Comparison of ENCODE assay signal across 35 cellular contexts in the genomic region with DNA sequence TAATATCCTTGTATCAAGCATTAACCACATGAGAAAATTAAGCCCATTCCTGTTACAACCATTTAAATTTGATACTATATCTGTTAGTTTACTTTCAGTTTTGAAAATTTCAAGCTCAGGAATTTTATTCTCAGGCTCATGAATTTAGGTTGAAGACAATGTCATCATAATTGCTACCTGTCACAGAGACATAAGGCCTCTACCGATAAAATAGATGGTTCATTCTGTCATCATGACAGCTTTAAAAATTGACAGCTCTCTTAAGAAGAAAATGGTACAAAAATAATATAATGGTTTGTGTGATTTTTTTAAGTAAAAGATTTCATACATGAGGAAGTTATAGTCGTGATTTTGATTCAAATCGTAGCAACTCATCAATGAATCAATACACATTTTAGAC.
"Had no signal": no experiment of that assay in that cellular context is flagged by ENCODE, and none has a peak within 500 bp of the region (broad histone marks: within the 10 kb centered on the region; RNA-seq: fewer than 3 reads in every experiment).

No MANE protein-coding gene starts in this region.

- H3K4me1 Mint-ChIP-seq: activated CD4-positive, alpha-beta memory T cell treated with anti-CD3 and anti-CD28 coated beads, Interleukin-2, amount 10 ng/mL, durations not matched to agents 7 days and 5 days; activated CD4-positive, alpha-beta T cell treated with anti-CD3 and anti-CD28 coated beads for 36 hours; activated CD8-positive, alpha-beta memory T cell treated with anti-CD3 and anti-CD28 coated beads, Interleukin-2, amount 10 ng/mL, durations not matched to agents 7 days and 5 days; activated naive CD8-positive, alpha-beta T cell treated with anti-CD3 and anti-CD28 coated beads for 36 hours; activated T-helper 17 cell treated with anti-CD3 and anti-CD28 coated beads, Interleukin-2, amount 50 U/mL, for 72 hours; WTC11 had no signal

- H3K4me3 Mint-ChIP-seq: activated CD4-positive, alpha-beta memory T cell treated with anti-CD3 and anti-CD28 coated beads, Interleukin-2, amount 10 ng/mL, durations not matched to agents 7 days and 5 days; activated CD4-positive, alpha-beta T cell treated with anti-CD3 and anti-CD28 coated beads for 36 hours; activated CD8-positive, alpha-beta memory T cell treated with anti-CD3 and anti-CD28 coated beads, Interleukin-2, amount 10 ng/mL, durations not matched to agents 7 days and 5 days; activated naive CD8-positive, alpha-beta T cell treated with anti-CD3 and anti-CD28 coated beads for 36 hours; activated T-helper 17 cell treated with anti-CD3 and anti-CD28 coated beads, Interleukin-2, amount 50 U/mL, for 72 hours; WTC11 had no signal

- FAIRE-seq: RCC 7860 had no signal

- H3K27me3 Mint-ChIP-seq: activated CD4-positive, alpha-beta memory T cell treated with anti-CD3 and anti-CD28 coated beads, Interleukin-2, amount 10 ng/mL, durations not matched to agents 7 days and 5 days; activated CD4-positive, alpha-beta T cell treated with anti-CD3 and anti-CD28 coated beads for 36 hours; activated CD8-positive, alpha-beta memory T cell treated with anti-CD3 and anti-CD28 coated beads, Interleukin-2, amount 10 ng/mL, durations not matched to agents 7 days and 5 days; activated naive CD8-positive, alpha-beta T cell treated with anti-CD3 and anti-CD28 coated beads for 36 hours; activated T-helper 17 cell treated with anti-CD3 and anti-CD28 coated beads, Interleukin-2, amount 50 U/mL, for 72 hours had no signal

- H3K4me3 ChIP-seq: MG63, PC-9 had no signal

- H3K9me3 ChIP-seq: MG63 had no signal

- H3K9me3 Mint-ChIP-seq: WTC11 had no signal

- DNase-seq: activated CD4-positive, alpha-beta memory T cell treated with anti-CD3 and anti-CD28 coated beads, Interleukin-2, amount 10 ng/mL, durations not matched to agents 7 days and 5 days; activated CD4-positive, alpha-beta T cell treated with anti-CD3 and anti-CD28 coated beads for 36 hours; activated CD8-positive, alpha-beta memory T cell treated with anti-CD3 and anti-CD28 coated beads for 24 hours; activated CD8-positive, alpha-beta memory T cell treated with anti-CD3 and anti-CD28 coated beads, Interleukin-2, amount 10 ng/mL, durations not matched to agents 7 days and 5 days; activated CD8-positive, alpha-beta memory T cell treated with anti-CD3 and anti-CD28 coated beads, Interleukin-2, amount 50 U/mL, for 48 hours; activated effector memory CD4-positive, alpha-beta T cell treated with anti-CD3 and anti-CD28 coated beads, Interleukin-2, amount 50 U/mL, for 16 hours; activated naive CD4-positive, alpha-beta T cell; activated naive CD4-positive, alpha-beta T cell treated with anti-CD3 and anti-CD28 coated beads, Interleukin-2, amount 50 U/mL, for 16 hours; activated naive CD8-positive, alpha-beta T cell treated with anti-CD3 and anti-CD28 coated beads for 36 hours; activated T-cell treated with anti-CD3 and anti-CD28 coated beads, Interleukin-2, amount 50 U/mL, for 48 hours; amniotic stem cell; aorta; brain microvascular endothelial cell; central memory CD4-positive, alpha-beta T cell; Kasumi-1; KG1; MG63; NCI-H1048; NCI-H1105 treated with DMSO at 0.1 percent for 48 hours; NCI-H1436; NCI-H1694; NCI-H1930; NCI-H2081 treated with DMSO at 0.1 percent for 48 hours; NCI-H510A; NCI-H526; PC-9; SIG-M5; SW 1271; T-helper 1 cell; T-helper 2 cell; T1000 had no signal

- H3K36me3 Mint-ChIP-seq: activated CD8-positive, alpha-beta memory T cell treated with anti-CD3 and anti-CD28 coated beads, Interleukin-2, amount 10 ng/mL, durations not matched to agents 7 days and 5 days; activated naive CD8-positive, alpha-beta T cell treated with anti-CD3 and anti-CD28 coated beads for 36 hours; WTC11 had no signal

- H3K27ac ChIP-seq: brain microvascular endothelial cell, PC-9, RWPE1 had no signal

- H3K27me3 ChIP-seq: brain microvascular endothelial cell, MG63 had no signal

- H3K36me3 ChIP-seq: brain microvascular endothelial cell, MG63 had no signal

- H3K27ac Mint-ChIP-seq: activated CD4-positive, alpha-beta memory T cell treated with anti-CD3 and anti-CD28 coated beads, Interleukin-2, amount 10 ng/mL, durations not matched to agents 7 days and 5 days; activated CD4-positive, alpha-beta T cell treated with anti-CD3 and anti-CD28 coated beads for 36 hours; activated CD8-positive, alpha-beta memory T cell treated with anti-CD3 and anti-CD28 coated beads, Interleukin-2, amount 10 ng/mL, durations not matched to agents 7 days and 5 days; activated naive CD8-positive, alpha-beta T cell treated with anti-CD3 and anti-CD28 coated beads for 36 hours; activated T-helper 17 cell treated with anti-CD3 and anti-CD28 coated beads, Interleukin-2, amount 50 U/mL, for 72 hours; WTC11 had no signal
